ENCODE assay signal across 30 cellular contexts in genomic region chr19:32933571-32933970, GRCh38. TPM values are rescaled to one million over a fixed set of nuclear protein-coding genes. Genes with fewer than 3 reads are reported as not detected.
"Had no signal": no experiment of that assay in that cellular context is flagged by ENCODE, and none has a peak within 500 bp of the region (broad histone marks: within the 10 kb centered on the region; RNA-seq: fewer than 3 reads in every experiment).

No MANE protein-coding gene starts in this region.

- H3K4me3 Mint-ChIP-seq: activated CD4-positive, alpha-beta T cell treated with anti-CD3 and anti-CD28 coated beads, Interleukin-2, amount 10 ng/mL, durations not matched to agents 7 days and 5 days; activated CD8-positive, alpha-beta T cell treated with anti-CD3 and anti-CD28 coated beads, Interleukin-2, amount 10 ng/mL, durations not matched to agents 7 days and 5 days; activated naive CD4-positive, alpha-beta T cell treated with anti-CD3 and anti-CD28 coated beads for 36 hours; activated naive CD8-positive, alpha-beta T cell treated with anti-CD3 and anti-CD28 coated beads for 36 hours; activated T-cell treated with anti-CD3 and anti-CD28 coated beads, Interleukin-2, amount 50 U/mL, for 24 hours; T-helper 1 cell treated with Interleukin-12 subunit alpha and Interleukin-12 subunit beta and Interleukin-4 antibody, amounts not matched to agents 30 μg/mL and 1 μg/mL, for 36 hours; T-helper 2 cell treated with Interferon-gamma antibody and Interleukin-4, amounts not matched to agents 5 μg/mL and 100 μg/mL, for 36 hours had no signal

- FAIRE-seq: TTC549 had no signal

- H3K4me1 ChIP-seq: ascending aorta, Peyer's patch, SJSA1 had no signal

- DNase-seq: activated CD4-positive, alpha-beta T cell treated with anti-CD3 and anti-CD28 coated beads, Interleukin-2, amount 10 ng/mL, durations not matched to agents 7 days and 5 days; activated CD4-positive, alpha-beta T cell treated with anti-CD3 and anti-CD28 coated beads, Interleukin-2, amount 50 U/mL, for 48 hours; activated CD8-positive, alpha-beta T cell treated with anti-CD3 and anti-CD28 coated beads, Interleukin-2, amount 10 ng/mL, durations not matched to agents 7 days and 5 days; activated gamma-delta T cell treated with Interleukin-2 at 50 U/mL for 16 hours; activated naive CD4-positive, alpha-beta T cell treated with anti-CD3 and anti-CD28 coated beads for 36 hours; activated naive CD8-positive, alpha-beta T cell treated with anti-CD3 and anti-CD28 coated beads for 36 hours; activated T-cell treated with anti-CD3 and anti-CD28 coated beads, Interleukin-2, amount 50 U/mL, for 24 hours; amygdala; Kasumi-1; KG1; MM.1S; MV-4-11; NCI-H1092; NCI-H1436 treated with DMSO at 0.1 percent for 48 hours; NCI-H1694 treated with DMSO at 0.1 percent for 48 hours; NCI-H2029; NCI-H510A; NCI-H526; NCI-H748 treated with DMSO at 0.1 percent for 48 hours; NK-92 treated with Interleukin-12 subunit alpha and Interleukin-12 subunit beta, amount 100 ng/mL, for 24 hours; PC-3; Peyer's patch; RPMI8226; SHP77 treated with DMSO at 0.1 percent for 48 hours; SK-N-SH had no signal

- H3K27ac ChIP-seq: ascending aorta, Peyer's patch, SJSA1 had no signal

- H3K27me3 ChIP-seq: ascending aorta, Peyer's patch, SJSA1 had no signal

- H3K4me2 ChIP-seq: SK-N-SH had no signal

- H3K9ac ChIP-seq: SK-N-SH had no signal

- H3K27me3 Mint-ChIP-seq: activated CD4-positive, alpha-beta T cell treated with anti-CD3 and anti-CD28 coated beads, Interleukin-2, amount 10 ng/mL, durations not matched to agents 7 days and 5 days; activated naive CD8-positive, alpha-beta T cell treated with anti-CD3 and anti-CD28 coated beads for 36 hours; activated T-cell treated with anti-CD3 and anti-CD28 coated beads, Interleukin-2, amount 50 U/mL, for 24 hours had no signal

- H3K27ac Mint-ChIP-seq: activated naive CD4-positive, alpha-beta T cell treated with anti-CD3 and anti-CD28 coated beads for 36 hours; activated naive CD8-positive, alpha-beta T cell treated with anti-CD3 and anti-CD28 coated beads for 36 hours; activated T-cell treated with anti-CD3 and anti-CD28 coated beads, Interleukin-2, amount 50 U/mL, for 24 hours; T-helper 1 cell treated with Interleukin-12 subunit alpha and Interleukin-12 subunit beta and Interleukin-4 antibody, amounts not matched to agents 30 μg/mL and 1 μg/mL, for 36 hours; T-helper 2 cell treated with Interferon-gamma antibody and Interleukin-4, amounts not matched to agents 5 μg/mL and 100 μg/mL, for 36 hours had no signal

- H3K4me1 Mint-ChIP-seq: activated CD4-positive, alpha-beta T cell treated with anti-CD3 and anti-CD28 coated beads, Interleukin-2, amount 10 ng/mL, durations not matched to agents 7 days and 5 days; activated naive CD8-positive, alpha-beta T cell treated with anti-CD3 and anti-CD28 coated beads for 36 hours had no signal

- H3K9me3 ChIP-seq: ascending aorta, Peyer's patch, SJSA1, SK-N-SH had no signal

- H3K4me3 ChIP-seq: ascending aorta, Peyer's patch, SJSA1 had no signal

- ATAC-seq: activated CD8-positive, alpha-beta T cell treated with anti-CD3 and anti-CD28 coated beads, Interleukin-2, amount 10 ng/mL, durations not matched to agents 7 days and 5 days; PC-3 had no signal

RNA-seq across cellular contexts. Expression of gene FAAP24, which starts 38.5 kb away (rescaled TPM):
- total RNA-seq: ascending aorta had no signal
